13 cellular contexts compared by ENCODE assay signal in the genomic region with DNA sequence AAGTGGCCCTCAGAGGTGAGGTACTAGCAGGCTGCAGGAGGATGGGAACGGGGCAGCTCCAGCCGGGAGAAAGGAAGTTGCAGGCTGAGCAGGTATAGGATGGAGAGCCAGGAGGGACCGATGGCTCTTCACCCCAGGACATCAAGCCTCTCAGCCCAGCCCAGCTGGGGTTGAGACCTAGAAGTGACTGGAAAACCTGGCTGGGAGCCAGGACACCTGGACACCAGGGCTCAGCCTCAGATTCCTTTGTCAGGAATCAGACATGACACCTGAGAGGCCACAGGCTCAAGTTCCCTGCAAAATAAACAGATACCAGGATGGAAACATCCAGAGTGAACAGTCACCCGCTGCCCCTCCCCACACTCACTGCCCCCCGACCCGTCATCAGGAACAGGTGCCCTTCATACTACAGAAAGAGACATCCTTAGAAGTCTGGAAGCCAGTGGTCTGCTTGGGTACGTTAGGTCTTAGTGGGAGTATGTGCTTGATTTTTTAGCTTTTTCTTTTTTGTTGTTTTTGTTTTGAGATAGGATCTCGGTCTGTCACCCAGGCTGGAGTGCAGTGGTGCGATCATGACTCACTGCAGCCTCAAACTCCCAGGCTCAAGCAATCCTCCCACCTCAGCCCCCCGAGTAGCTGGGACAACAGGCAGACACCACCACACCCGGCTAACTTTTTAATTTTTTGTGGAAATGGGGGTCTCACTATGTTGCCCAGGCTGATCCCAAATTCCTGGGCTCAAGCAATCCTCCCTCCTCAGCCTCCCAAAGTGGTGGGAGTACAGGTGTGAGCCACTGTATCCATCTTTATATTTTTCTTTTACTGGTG.
DNase-seq lines count a peak whose midpoint lies in the region; ATAC-seq, FAIRE-seq and TF ChIP-seq lines count a peak whose summit lies in the region.
"Had no signal": no experiment of that assay in that cellular context is flagged by ENCODE, and none has a peak within 500 bp of the region (broad histone marks: within the 10 kb centered on the region; RNA-seq: fewer than 3 reads in every experiment).

No MANE protein-coding gene starts in this region.

- POLR2A ChIA-PET in CD8-positive, alpha-beta memory T cell (lab: Charles Lee), result no interaction called here

- H3K4me1 Mint-ChIP-seq in CD8-positive, alpha-beta memory T cell, result no peaks in the 10 kb centered on the region
- H3K4me1 Mint-ChIP-seq: CD4-positive, alpha-beta memory T cell had no signal

- H3K27me3 Mint-ChIP-seq in CD8-positive, alpha-beta memory T cell, result peaks cover 2 to 21% of the 10 kb centered on the region in 2 donors
- H3K27me3 Mint-ChIP-seq: activated B cell treated with CpG ODN at 0.5 μM for 24 hours; activated T-cell treated with anti-CD3 and anti-CD28 coated beads, Interleukin-2, amount 50 U/mL, for 24 hours had no signal

- no peaks in the 10 kb centered on the region for H3K36me3 ChIP-seq in CD8-positive, alpha-beta memory T cell (ENCODE audit: insufficient read depth, low read length)
- H3K36me3 ChIP-seq: SJSA1 had no signal

- peak; percentile 56 for ATAC-seq in foreskin keratinocyte
- no peak for ATAC-seq in HG02970 (IDR thresholded peaks at IDR 0.05; ENCODE audit: low FRiP score, unreplicated experiment)

- H3K4me1 ChIP-seq in foreskin keratinocyte, result no peaks in the 10 kb centered on the region
- H3K4me1 ChIP-seq in CD8-positive, alpha-beta memory T cell (ENCODE audit: insufficient read depth, low read length), result no peaks in the 10 kb centered on the region

- no peak for FAIRE-seq in D721Med (lab: Jason Lieb, UNC)

- CTCF ChIA-PET in CD8-positive, alpha-beta memory T cell (lab: Charles Lee), result no interaction called here

- TF ChIP-seq CTCF in foreskin keratinocyte (conservative IDR thresholded peaks at IDR 0.05) (no peak), D721Med (IDR thresholded peaks at IDR 0.05; ENCODE audit: insufficient read depth, missing control alignments) (no peak)

- peaks cover 4% of the 10 kb centered on the region for H3K27me3 ChIP-seq in foreskin keratinocyte
- H3K27me3 ChIP-seq in CD8-positive, alpha-beta memory T cell (ENCODE audit: insufficient read depth, low read length, poor library complexity, severe bottlenecking), result no peaks in the 10 kb centered on the region
- H3K27me3 ChIP-seq: SJSA1 had no signal

- peaks cover 0 to 1% (median 0%) of the 10 kb centered on the region in 5 donors for H3K9me3 Mint-ChIP-seq in CD8-positive, alpha-beta memory T cell
- H3K9me3 Mint-ChIP-seq: activated B cell treated with CpG ODN at 0.5 μM for 24 hours; activated T-cell treated with anti-CD3 and anti-CD28 coated beads, Interleukin-2, amount 50 U/mL, for 24 hours; CD4-positive, alpha-beta memory T cell; mesothelial cell of epicardium had no signal

- H3K4me3 Mint-ChIP-seq in CD8-positive, alpha-beta memory T cell, result no peak overlapping the region
- H3K4me3 Mint-ChIP-seq: activated B cell treated with CpG ODN at 0.5 μM for 24 hours; activated T-cell treated with anti-CD3 and anti-CD28 coated beads, Interleukin-2, amount 50 U/mL, for 24 hours; CD4-positive, alpha-beta memory T cell; mesothelial cell of epicardium had no signal

- no peak overlapping the region for H3K27ac Mint-ChIP-seq in CD8-positive, alpha-beta memory T cell
- H3K27ac Mint-ChIP-seq: activated B cell treated with CpG ODN at 0.5 μM for 24 hours; activated T-cell treated with anti-CD3 and anti-CD28 coated beads, Interleukin-2, amount 50 U/mL, for 24 hours; CD4-positive, alpha-beta memory T cell; mesothelial cell of epicardium had no signal

- DNase-seq in DMS153 treated with DMSO at 0.1 percent for 48 hours (lab: John Stamatoyannopoulos, UW; ENCODE audit: unreplicated experiment) (peak; percentile 35), LoVo (ENCODE audit: low spot score) (peak; percentile 47), foreskin keratinocyte (peak in 1 of 2 donors; percentile 60), D721Med (ENCODE audit: insufficient read length, low spot score) (no peak), NAMALWA (ENCODE audit: low spot score) (no peak)
- DNase-seq in CD8-positive, alpha-beta memory T cell, result no peak
- DNase-seq: activated B cell treated with CpG ODN at 0.5 μM for 24 hours; activated T-cell treated with anti-CD3 and anti-CD28 coated beads, Interleukin-2, amount 50 U/mL, for 24 hours; CD4-positive, alpha-beta memory T cell had no signal

- no peaks in the 10 kb centered on the region for H3K9me3 ChIP-seq in CD8-positive, alpha-beta memory T cell (ENCODE audit: low read length)
- H3K9me3 ChIP-seq: SJSA1 had no signal

- no peak overlapping the region for H3K27ac ChIP-seq in foreskin keratinocyte
- H3K27ac ChIP-seq in CD8-positive, alpha-beta memory T cell (ENCODE audit: low read depth, low read length), result no peak overlapping the region
- H3K27ac ChIP-seq: SJSA1 had no signal

- no peaks in the 10 kb centered on the region for H3K36me3 Mint-ChIP-seq in CD8-positive, alpha-beta memory T cell
- H3K36me3 Mint-ChIP-seq: CD4-positive, alpha-beta memory T cell; mesothelial cell of epicardium had no signal

- no peak overlapping the region for H3K4me3 ChIP-seq in CD8-positive, alpha-beta memory T cell (ENCODE audit: low read length)
- H3K4me3 ChIP-seq: SJSA1 had no signal

TF ChIP-seq in PFSK-1, 5 proteins besides CTCF, POLR2A, EP300 and RAD21:
- TF ChIP-seq FOXP2 (optimal IDR thresholded peaks at IDR 0.05; ENCODE audit: borderline replicate concordance, extremely low read depth, extremely low read length, insufficient read depth), result peak; percentile 30
- TF ChIP-seq, protein P1, sequence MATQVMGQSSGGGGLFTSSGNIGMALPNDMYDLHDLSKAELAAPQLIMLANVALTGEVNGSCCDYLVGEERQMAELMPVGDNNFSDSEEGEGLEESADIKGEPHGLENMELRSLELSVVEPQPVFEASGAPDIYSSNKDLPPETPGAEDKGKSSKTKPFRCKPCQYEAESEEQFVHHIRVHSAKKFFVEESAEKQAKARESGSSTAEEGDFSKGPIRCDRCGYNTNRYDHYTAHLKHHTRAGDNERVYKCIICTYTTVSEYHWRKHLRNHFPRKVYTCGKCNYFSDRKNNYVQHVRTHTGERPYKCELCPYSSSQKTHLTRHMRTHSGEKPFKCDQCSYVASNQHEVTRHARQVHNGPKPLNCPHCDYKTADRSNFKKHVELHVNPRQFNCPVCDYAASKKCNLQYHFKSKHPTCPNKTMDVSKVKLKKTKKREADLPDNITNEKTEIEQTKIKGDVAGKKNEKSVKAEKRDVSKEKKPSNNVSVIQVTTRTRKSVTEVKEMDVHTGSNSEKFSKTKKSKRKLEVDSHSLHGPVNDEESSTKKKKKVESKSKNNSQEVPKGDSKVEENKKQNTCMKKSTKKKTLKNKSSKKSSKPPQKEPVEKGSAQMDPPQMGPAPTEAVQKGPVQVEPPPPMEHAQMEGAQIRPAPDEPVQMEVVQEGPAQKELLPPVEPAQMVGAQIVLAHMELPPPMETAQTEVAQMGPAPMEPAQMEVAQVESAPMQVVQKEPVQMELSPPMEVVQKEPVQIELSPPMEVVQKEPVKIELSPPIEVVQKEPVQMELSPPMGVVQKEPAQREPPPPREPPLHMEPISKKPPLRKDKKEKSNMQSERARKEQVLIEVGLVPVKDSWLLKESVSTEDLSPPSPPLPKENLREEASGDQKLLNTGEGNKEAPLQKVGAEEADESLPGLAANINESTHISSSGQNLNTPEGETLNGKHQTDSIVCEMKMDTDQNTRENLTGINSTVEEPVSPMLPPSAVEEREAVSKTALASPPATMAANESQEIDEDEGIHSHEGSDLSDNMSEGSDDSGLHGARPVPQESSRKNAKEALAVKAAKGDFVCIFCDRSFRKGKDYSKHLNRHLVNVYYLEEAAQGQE (IDR thresholded peaks at IDR 0.05; ENCODE audit: insufficient read depth in 1 of 2, low read depth in 2 of 2, low read length in 2 of 2), result 0 out of 4 replicates have a peak, but pooled peaks of 1 of the 2 experiments have one; percentile 9
- no peak for TF ChIP-seq TAF1 (IDR thresholded peaks at IDR 0.05; ENCODE audit: borderline replicate concordance, insufficient read depth, low read length)

Comparison
In these comparisons a context has a peak if more than half of its experiments do, and no peak if none do; other contexts are left out.
1. DNase-seq: peak in DMS153 treated with DMSO at 0.1 percent for 48 hours (single experiment) and LoVo (single experiment); none in CD8-positive, alpha-beta memory T cell (0 of 5), D721Med (single experiment) and NAMALWA (single experiment).